ENCODE assay signal across 11 cellular contexts in the genomic region with DNA sequence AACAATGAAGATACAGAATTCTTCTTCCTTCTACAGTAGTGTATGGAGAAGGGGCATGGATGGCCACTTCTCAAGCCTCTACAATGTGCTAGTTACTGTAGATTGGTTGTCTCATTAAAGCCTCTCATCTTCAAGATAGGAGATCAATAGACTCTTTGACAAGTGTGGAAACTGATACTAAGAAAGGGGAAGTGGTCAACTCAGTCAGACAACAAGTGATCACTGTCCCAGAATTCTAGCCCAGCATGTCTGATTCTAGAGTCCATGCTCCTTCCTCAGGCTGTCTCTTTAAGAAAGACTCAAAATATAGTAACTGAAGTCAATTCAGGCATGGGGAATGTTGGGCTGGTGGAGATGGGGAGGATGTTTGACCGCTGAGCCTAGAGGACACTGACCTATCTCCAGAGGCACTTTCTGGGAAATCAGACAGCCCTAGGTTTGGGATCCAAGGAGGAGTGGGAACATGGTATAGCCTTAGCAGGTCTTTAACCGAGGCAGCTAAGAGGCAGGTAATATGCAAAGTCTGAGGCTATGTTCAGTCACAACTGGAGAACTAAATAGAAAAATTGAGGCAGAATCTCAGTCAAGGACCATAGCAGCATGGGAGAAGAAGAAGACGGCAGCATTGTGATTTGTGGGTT. TPM values are rescaled to one million over a fixed set of nuclear protein-coding genes. Genes with fewer than 3 reads are reported as not detected.
DNase-seq lines count a peak whose midpoint lies in the region; ATAC-seq and TF ChIP-seq lines count a peak whose summit lies in the region.
"Had no signal": no experiment of that assay in that cellular context is flagged by ENCODE, and none has a peak within 500 bp of the region (broad histone marks: within the 10 kb centered on the region; RNA-seq: fewer than 3 reads in every experiment).

No MANE protein-coding gene starts in this region.

- H3K4me2 ChIP-seq in IMR-90 (ENCODE audit: low read depth, low read length) (no peak overlapping the region), mesendoderm (ENCODE audit: low read length) (no peak overlapping the region)

- no peak overlapping the region for H3K4me3 ChIP-seq in IMR-90 (ENCODE audit: insufficient read depth, low read depth, low read length)
- H3K4me3 ChIP-seq in right lobe of liver = no peak overlapping the region
- no peak overlapping the region for H3K4me3 ChIP-seq in mesendoderm (ENCODE audit: low read length)

- no peak overlapping the region for H3K4ac ChIP-seq in IMR-90 (ENCODE audit: low read depth, low read length)
- H3K4ac ChIP-seq in mesendoderm (ENCODE audit: low read depth, low read length) = no peak overlapping the region

- no peak overlapping the region for H3K56ac ChIP-seq in IMR-90 (ENCODE audit: extremely low read depth, insufficient read depth, low read length)
- H3K56ac ChIP-seq in mesendoderm (ENCODE audit: low read length) = no peak overlapping the region

- no peak overlapping the region for H4K8ac ChIP-seq in IMR-90 (ENCODE audit: low read depth in 2 of 2, low read length in 2 of 2)
- no peak overlapping the region for H4K8ac ChIP-seq in mesendoderm (ENCODE audit: low read depth, low read length)

- CTCF ChIA-PET in IMR-90 (lab: Yijun Ruan, JAX) = no interaction called here

- H3K36me3 Mint-ChIP-seq in activated naive CD8-positive, alpha-beta T cell treated with anti-CD3 and anti-CD28 coated beads, Interleukin-2, amount 50 U/mL, for 24 hours (ENCODE audit: low read depth) = no peaks in the 10 kb centered on the region

- no peaks in the 10 kb centered on the region for H3K27me3 ChIP-seq in IMR-90 (ENCODE audit: control insufficient read depth, insufficient read depth, low read length)
- H3K27me3 ChIP-seq in right lobe of liver = no peaks in the 10 kb centered on the region
- H3K27me3 ChIP-seq in mesendoderm (ENCODE audit: insufficient read depth, low read length, poor library complexity) = no peaks in the 10 kb centered on the region

- TF ChIP-seq RAD21 in IMR-90 (IDR thresholded peaks at IDR 0.05; ENCODE audit: low read length) = no peak

- dilution Hi-C loops in IMR-90 (cut with HindIII; ENCODE audit: low sequenced_read_pairs, unreplicated experiment) = no loop called here

- H4K5ac ChIP-seq in IMR-90 (ENCODE audit: low read depth, low read length) (no peak overlapping the region), mesendoderm (ENCODE audit: low read length) (no peak overlapping the region)

- no TSS peak for BruUV-seq in IMR-90 (replicated peaks; lab: Mats Ljungman, UMichigan)

- no peak overlapping the region for H3K27ac Mint-ChIP-seq in activated naive CD8-positive, alpha-beta T cell treated with anti-CD3 and anti-CD28 coated beads, Interleukin-2, amount 50 U/mL, for 24 hours
- H3K27ac Mint-ChIP-seq: activated T-helper 2 cell treated with anti-CD3 and anti-CD28 coated beads, Interferon-gamma antibody, Interleukin-2, Interleukin-4, amounts not matched to agents 10 μg/mL and 5 μg/mL and 100 μg/mL, durations not matched to agents 14 hours and 24 hours and 36 hours had no signal

- H2BK120ac ChIP-seq in IMR-90 (ENCODE audit: low read depth, low read length) (no peak overlapping the region), mesendoderm (ENCODE audit: low read depth, low read length) (no peak overlapping the region)

- ATAC-seq in GM18502 (IDR thresholded peaks at IDR 0.05; ENCODE audit: poor library complexity, unreplicated experiment) (peak; percentile 79), GM21576 (IDR thresholded peaks at IDR 0.05; ENCODE audit: unreplicated experiment) (peak; percentile 61), IMR-90 (ENCODE audit: low read depth) (no peak), right lobe of liver (peak; percentile 16 to 56 (median 26))
- ATAC-seq in activated naive CD8-positive, alpha-beta T cell treated with anti-CD3 and anti-CD28 coated beads, Interleukin-2, amount 50 U/mL, for 24 hours = no peak
- ATAC-seq: left colon had no signal

- intact Hi-C loops in IMR-90 (cut with micrococcal nuclease) (no loop called here), right lobe of liver (cut with DNase I) (no loop called here)

- H3K9ac ChIP-seq in IMR-90 (ENCODE audit: low read depth, low read length) (no peak overlapping the region), mesendoderm (ENCODE audit: low read length) (no peak overlapping the region)

- H3K79me1 ChIP-seq in IMR-90 (ENCODE audit: low read depth in 1 of 2, low read length in 2 of 2) = no peaks in the 10 kb centered on the region
- H3K79me1 ChIP-seq in mesendoderm (ENCODE audit: low read length) = no peaks in the 10 kb centered on the region

- peaks cover 10% of the 10 kb centered on the region for H3K4me1 Mint-ChIP-seq in activated naive CD8-positive, alpha-beta T cell treated with anti-CD3 and anti-CD28 coated beads, Interleukin-2, amount 50 U/mL, for 24 hours

- no peak overlapping the region for H3K14ac ChIP-seq in IMR-90 (replicated peaks; ENCODE audit: low read depth, low read length)

- 67% methylated on average over 1 of the region's 3 CpGs; no CpG with 5 or more reads in 1 of the 2 experiments for WGBS in IMR-90 (ENCODE audit: extremely low coverage in 2 of 2, insufficient read length in 1 of 2), 2 experiments
- 56% methylated on average over 3 of the region's 3 CpGs for WGBS in right lobe of liver (ENCODE audit: insufficient coverage, low coverage, low lambda C conversion rate, missing lambda C conversion rate)
- no CpG with 5 or more reads among the region's 3 CpGs for WGBS in mesendoderm (ENCODE audit: extremely low coverage, insufficient coverage, low lambda C conversion rate)

- no peak overlapping the region for H4K91ac ChIP-seq in IMR-90 (ENCODE audit: insufficient read depth, low read depth, low read length)

- no peaks in the 10 kb centered on the region for H3K79me2 ChIP-seq in mesendoderm (ENCODE audit: control insufficient read depth, insufficient read depth, low read length)

- TF ChIP-seq CTCF in IMR-90 (conservative IDR thresholded peaks at IDR 0.05; ENCODE audit: low read depth, low read length) (no peak), right lobe of liver (IDR thresholded peaks at IDR 0.05) (no peak)

- H4K20me1 ChIP-seq in IMR-90 (ENCODE audit: insufficient read depth, low read length) = no peaks in the 10 kb centered on the region

- peaks cover 31% of the 10 kb centered on the region for H3K27me3 Mint-ChIP-seq in activated naive CD8-positive, alpha-beta T cell treated with anti-CD3 and anti-CD28 coated beads, Interleukin-2, amount 50 U/mL, for 24 hours

- peaks cover 5% of the 10 kb centered on the region; the same call in 1 of the 2 replicates for H3K4me1 ChIP-seq in IMR-90 (ENCODE audit: control insufficient read depth, insufficient read depth, low read length)
- no peaks in the 10 kb centered on the region for H3K4me1 ChIP-seq in right lobe of liver
- no peaks in the 10 kb centered on the region for H3K4me1 ChIP-seq in mesendoderm (ENCODE audit: control insufficient read depth, low read depth, low read length)

- H2AK9ac ChIP-seq in IMR-90 (replicated peaks; ENCODE audit: low read depth, low read length, poor library complexity) = no peak overlapping the region

- no peak for TF ChIP-seq POLR2A in IMR-90 (IDR thresholded peaks at IDR 0.05; ENCODE audit: low read depth, low read length)
- TF ChIP-seq POLR2A in right lobe of liver (IDR thresholded peaks at IDR 0.05) = no peak

- POLR2A ChIA-PET in IMR-90 (lab: Charles Lee; ENCODE audit: unreplicated experiment) = no interaction called here

- H3K9me3 ChIP-seq in IMR-90 (ENCODE audit: control insufficient read depth, insufficient read depth, low read length) = no peaks in the 10 kb centered on the region
- no peaks in the 10 kb centered on the region for H3K9me3 ChIP-seq in right lobe of liver

- no peak overlapping the region for H2AFZ ChIP-seq in IMR-90 (replicated peaks; ENCODE audit: low read length, poor library complexity)

- in situ Hi-C loops in IMR-90 (cut with MboI; ENCODE audit: low sequenced_read_pairs) = no loop called here

- H3K18ac ChIP-seq in IMR-90 (ENCODE audit: low read depth, low read length) = no peak overlapping the region
- no peak overlapping the region for H3K18ac ChIP-seq in mesendoderm (ENCODE audit: low read length)

- no peaks in the 10 kb centered on the region for H3K9me3 Mint-ChIP-seq in activated naive CD8-positive, alpha-beta T cell treated with anti-CD3 and anti-CD28 coated beads, Interleukin-2, amount 50 U/mL, for 24 hours
- H3K9me3 Mint-ChIP-seq: activated T-helper 2 cell treated with anti-CD3 and anti-CD28 coated beads, Interferon-gamma antibody, Interleukin-2, Interleukin-4, amounts not matched to agents 10 μg/mL and 5 μg/mL and 100 μg/mL, durations not matched to agents 14 hours and 24 hours and 36 hours had no signal

- no peak overlapping the region for H2BK5ac ChIP-seq in IMR-90 (ENCODE audit: low read depth, low read length, poor library complexity, severe bottlenecking)
- H2BK5ac ChIP-seq in mesendoderm (ENCODE audit: low read length) = no peak overlapping the region

- H3K23ac ChIP-seq in IMR-90 (ENCODE audit: low read depth, low read length) (no peak overlapping the region), mesendoderm (ENCODE audit: low read length) (no peak overlapping the region)

- peak overlapping the region; percentile 35; the same call in 1 of the 2 replicates for H2BK20ac ChIP-seq in IMR-90 (ENCODE audit: low read depth, low read length)

- H2BK15ac ChIP-seq in IMR-90 (ENCODE audit: low read depth, low read length) (no peak overlapping the region), mesendoderm (replicated peaks; ENCODE audit: low read depth) (no peak overlapping the region)

- no peak for DNase-seq in IMR-90
- no peak for DNase-seq in right lobe of liver
- DNase-seq in AG20443 (ENCODE audit: low spot score) = no peak
- DNase-seq in NCI-H187 (lab: John Stamatoyannopoulos, UW) = no peak
- DNase-seq in activated naive CD8-positive, alpha-beta T cell treated with anti-CD3 and anti-CD28 coated beads, Interleukin-2, amount 50 U/mL, for 24 hours = no peak
- DNase-seq in mesendoderm = no peak
- DNase-seq: left colon; stimulated activated CD4-positive, alpha-beta T cell treated with anti-CD3 and anti-CD28 coated beads, Interleukin-2, amount 100 ng/mL, for 24 hours had no signal

- no peak overlapping the region for H3K27ac ChIP-seq in IMR-90 (ENCODE audit: insufficient read depth, low read length)
- H3K27ac ChIP-seq in right lobe of liver = peak overlapping the region in 2 of 3 donors; percentile 8 to 21
- no peak overlapping the region for H3K27ac ChIP-seq in mesendoderm (ENCODE audit: low read depth, low read length)

- H3K9me1 ChIP-seq in IMR-90 (ENCODE audit: insufficient read depth, low read length) = peaks cover 8% of the 10 kb centered on the region

- H3K4me3 Mint-ChIP-seq in activated naive CD8-positive, alpha-beta T cell treated with anti-CD3 and anti-CD28 coated beads, Interleukin-2, amount 50 U/mL, for 24 hours = no peak overlapping the region

- no peaks in the 10 kb centered on the region for H3K36me3 ChIP-seq in IMR-90 (ENCODE audit: control insufficient read depth, insufficient read depth, low read length)
- no peaks in the 10 kb centered on the region for H3K36me3 ChIP-seq in right lobe of liver
- H3K36me3 ChIP-seq in mesendoderm (ENCODE audit: control insufficient read depth, insufficient read depth, low read length) = no peaks in the 10 kb centered on the region

- no peak overlapping the region for H2AK5ac ChIP-seq in IMR-90 (ENCODE audit: low read depth, low read length)
- H2AK5ac ChIP-seq in mesendoderm (ENCODE audit: low read length) = no peak overlapping the region

RNA-seq across cellular contexts. Expression of a gene that starts 39.3 kb away (rescaled TPM):
- total RNA-seq in IMR-90 (2012; rRNA removed) (14.4 and 17.6 TPM in 2 replicates), right lobe of liver (10 to 100 TPM in 1 of 6 experiments, 1 to 10 TPM in 5; 6.6 to 10.2 (median 7.3) TPM)
- polyA plus RNA-seq in IMR-90 (2012; rRNA removed) = 7.9 and 9.1 TPM in 2 replicates
- polyA plus RNA-seq in IMR-90 (2012; cell fraction: cytosol; rRNA removed) = 2.1 and 2.5 TPM in 2 replicates
- polyA plus RNA-seq in IMR-90 (2012; cell fraction: nucleus; rRNA removed; ENCODE audit: low replicate concordance) = 4.8 and 20.3 TPM in 2 replicates
- polyA plus RNA-seq in mesendoderm (2013, experiment 1 of 2) = 16.8 TPM
- 18.5 TPM for polyA plus RNA-seq in mesendoderm (2013, experiment 2 of 2)

RNA-seq across cellular contexts. Expression of a gene that starts 48.8 kb away (rescaled TPM):
- total RNA-seq in IMR-90 (2012; rRNA removed) (under 0.01 and 0.18 TPM in 2 replicates), right lobe of liver (1 to 10 TPM in 5 of 6 experiments, under 1 TPM in 1; 0.90 to 5.2 (median 1.9) TPM)
- polyA plus RNA-seq in IMR-90 (2012; rRNA removed) = 0.17 and 0.30 TPM in 2 replicates
- polyA plus RNA-seq in IMR-90 (2012; cell fraction: cytosol; rRNA removed) = 0.09 and 0.11 TPM in 2 replicates
- polyA plus RNA-seq in IMR-90 (2012; cell fraction: nucleus; rRNA removed; ENCODE audit: low replicate concordance) = 0.06 and 0.16 TPM in 2 replicates
- polyA plus RNA-seq in mesendoderm (2013, experiment 1 of 2) = 0.59 TPM
- 0.81 TPM for polyA plus RNA-seq in mesendoderm (2013, experiment 2 of 2)

Comparison
In these comparisons a context has a peak if more than half of its experiments do, and no peak if none do; other contexts are left out.
1. ATAC-seq: peak in GM18502 (single experiment), GM21576 (single experiment) and right lobe of liver (4 of 4); none in IMR-90 (single experiment) and activated naive CD8-positive, alpha-beta T cell treated with anti-CD3 and anti-CD28 coated beads, Interleukin-2, amount 50 U/mL, for 24 hours (single experiment).
2. H3K27ac ChIP-seq: peak in right lobe of liver (2 of 3); none in IMR-90 (single experiment) and mesendoderm (single experiment).